ENCODE assay signal across 8 cellular contexts in the genomic region with DNA sequence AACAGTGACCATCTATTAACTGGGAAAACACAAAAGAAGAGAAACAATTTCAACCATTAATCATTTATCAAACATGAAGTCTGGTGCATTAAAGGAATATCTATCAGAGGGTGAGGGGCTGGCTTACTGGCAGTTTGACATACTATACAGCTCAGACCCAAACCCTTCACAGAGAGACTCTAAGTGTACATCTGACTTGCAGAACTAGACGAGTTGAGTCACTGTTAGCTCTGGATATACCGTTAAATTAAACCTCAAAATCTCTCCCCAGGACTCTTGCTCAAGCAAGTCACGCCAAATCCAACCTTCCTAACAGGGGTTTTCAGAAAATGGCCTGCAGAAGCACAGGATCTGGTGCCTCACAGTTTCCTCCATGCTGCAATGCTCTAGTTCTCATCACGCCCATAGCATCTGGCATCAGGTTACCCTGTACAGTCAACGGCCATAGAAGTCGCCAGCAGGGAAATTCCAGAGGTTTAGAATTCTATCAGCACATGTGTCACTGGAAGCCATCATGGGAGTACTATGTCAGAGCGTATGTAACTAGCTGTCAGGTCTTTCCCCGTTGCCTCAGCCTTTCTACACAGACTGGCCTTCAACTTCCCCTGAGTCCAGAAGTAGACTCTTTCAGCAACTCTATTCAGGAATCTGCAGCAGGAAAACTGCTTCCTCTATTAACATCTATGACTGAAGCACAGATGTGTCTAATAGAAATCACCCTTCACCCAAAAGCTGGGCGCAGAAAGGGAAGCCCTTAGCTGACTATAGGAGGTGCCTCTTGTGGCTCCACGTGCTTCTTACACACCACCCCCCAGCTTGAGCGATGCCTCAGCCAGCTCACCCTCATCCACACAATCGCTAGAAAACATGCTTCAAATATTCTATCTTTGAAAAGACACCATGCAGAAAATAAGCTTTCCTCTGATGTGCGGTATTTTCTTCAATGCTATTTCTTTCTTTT. TPM values are rescaled to one million over a fixed set of nuclear protein-coding genes. Genes with fewer than 3 reads are reported as not detected.
DNase-seq lines count a peak whose midpoint lies in the region; ATAC-seq and TF ChIP-seq lines count a peak whose summit lies in the region.

No MANE protein-coding gene starts in this region.

- no peak for TF ChIP-seq RAD21 in SK-N-SH (IDR thresholded peaks at IDR 0.05; ENCODE audit: low read length)

- no peaks in the 10 kb centered on the region for H3K27me3 Mint-ChIP-seq in activated naive CD4-positive, alpha-beta T cell treated with anti-CD3 and anti-CD28 coated beads for 36 hours (ENCODE audit: low read depth)

- H3K36me3 ChIP-seq in SK-N-SH (replicated peaks in 1 of 2; ENCODE audit: control insufficient read depth in 1 of 2, insufficient read depth in 2 of 2, low read length in 1 of 2) (peaks cover 44 to 56% of the 10 kb centered on the region in 2 experiments), subcutaneous abdominal adipose tissue (ENCODE audit: control insufficient read depth in 5 of 5, insufficient read depth in 5 of 5, low read length in 5 of 5) (peaks cover 12 to 74% (median 58%) of the 10 kb centered on the region in 5 donors)

- H3F3A ChIP-seq in SK-N-SH (replicated peaks; ENCODE audit: insufficient read depth), result peaks cover 11% of the 10 kb centered on the region

- H3K4me1 Mint-ChIP-seq in activated naive CD4-positive, alpha-beta T cell treated with anti-CD3 and anti-CD28 coated beads for 36 hours (ENCODE audit: low read depth), result peaks cover 60% of the 10 kb centered on the region

- no peaks in the 10 kb centered on the region for H3K9me3 Mint-ChIP-seq in activated naive CD4-positive, alpha-beta T cell treated with anti-CD3 and anti-CD28 coated beads for 36 hours

- H3K4me2 ChIP-seq in SK-N-SH, result no peak overlapping the region

- no peak for TF ChIP-seq EP300 in SK-N-SH (IDR thresholded peaks at IDR 0.05; ENCODE audit: borderline replicate concordance in 1 of 2, low read depth in 1 of 2, low read length in 1 of 2)

- peak; percentile 77 for DNase-seq in activated naive CD4-positive, alpha-beta T cell treated with anti-CD3 and anti-CD28 coated beads for 36 hours
- no peak for DNase-seq in activated naive CD4-positive, alpha-beta T cell (lab: John Stamatoyannopoulos, UW)
- DNase-seq in SK-N-SH, result no peak
- DNase-seq in fibroblast of the conjunctiva (ENCODE audit: low read depth), result peak; percentile 66
- DNase-seq in NCI-H345 treated with DMSO at 0.1 percent for 48 hours (lab: John Stamatoyannopoulos, UW; ENCODE audit: unreplicated experiment), result no peak
- DNase-seq in KG1 (lab: John Stamatoyannopoulos, UW), result no peak

- H3K79me2 ChIP-seq in SK-N-SH (ENCODE audit: insufficient read depth), result peaks cover 42% of the 10 kb centered on the region

- H3K9me2 ChIP-seq in SK-N-SH, result no peaks in the 10 kb centered on the region

- POLR2A ChIA-PET in SK-N-SH (lab: Yijun Ruan, JAX), result interaction anchor here (0.7 kb wide), 1 partner anchor 293 kb away, joined by 3 read pairs; a partner anchor contains a TSS

- no peak overlapping the region for H2AFZ ChIP-seq in SK-N-SH (ENCODE audit: low read depth)

- no peak for TF ChIP-seq CTCF in SK-N-SH (IDR thresholded peaks at IDR 0.05)

- no peak overlapping the region for H3K9ac ChIP-seq in SK-N-SH
- H3K9ac ChIP-seq in subcutaneous abdominal adipose tissue (ENCODE audit: low read length in 5 of 5), result peak overlapping the region in 1 of 5 donors; percentile 18

- peak overlapping the region; percentile 88 for H3K27ac Mint-ChIP-seq in activated naive CD4-positive, alpha-beta T cell treated with anti-CD3 and anti-CD28 coated beads for 36 hours

- no peak for ATAC-seq in GM18907 (IDR thresholded peaks at IDR 0.05; ENCODE audit: unreplicated experiment)

- H4K20me1 ChIP-seq in SK-N-SH (ENCODE audit: insufficient read depth), result peaks cover 28% of the 10 kb centered on the region

- H3K4me3 ChIP-seq in SK-N-SH (ENCODE audit: low read depth in 2 of 2, low read length in 1 of 2), result no peak overlapping the region
- no peak overlapping the region for H3K4me3 ChIP-seq in subcutaneous abdominal adipose tissue (ENCODE audit: low read depth in 1 of 5, low read length in 5 of 5)

- no peaks in the 10 kb centered on the region for H3K9me3 ChIP-seq in SK-N-SH
- H3K9me3 ChIP-seq in subcutaneous abdominal adipose tissue (ENCODE audit: control insufficient read depth in 5 of 5, low read length in 5 of 5), result no peaks in the 10 kb centered on the region

- no peak overlapping the region for H3K27ac ChIP-seq in SK-N-SH (ENCODE audit: low read depth in 2 of 2, low read length in 1 of 2)
- H3K27ac ChIP-seq in subcutaneous abdominal adipose tissue (ENCODE audit: low read depth, low read length), result peak overlapping the region; percentile 46

- H3K4me3 Mint-ChIP-seq in activated naive CD4-positive, alpha-beta T cell treated with anti-CD3 and anti-CD28 coated beads for 36 hours, result peak overlapping the region; percentile 32

- no peaks in the 10 kb centered on the region for H3K27me3 ChIP-seq in SK-N-SH (ENCODE audit: insufficient read depth)
- H3K27me3 ChIP-seq in subcutaneous abdominal adipose tissue (ENCODE audit: control insufficient read depth in 5 of 5, insufficient read depth in 4 of 5, low read length in 5 of 5), result no peaks in the 10 kb centered on the region

- WGBS in SK-N-SH (ENCODE audit: low lambda C conversion rate), result 78% methylated on average over 12 of the region's 13 CpGs

- peaks cover 58% of the 10 kb centered on the region for H3K36me3 Mint-ChIP-seq in activated naive CD4-positive, alpha-beta T cell treated with anti-CD3 and anti-CD28 coated beads for 36 hours (ENCODE audit: low read depth)

- peaks cover 0 to 2% of the 10 kb centered on the region in 2 experiments; a peak in 1 of 4 replicates for H3K4me1 ChIP-seq in SK-N-SH (ENCODE audit: control insufficient read depth in 1 of 2, insufficient read depth in 2 of 2, low read depth in 1 of 2, low read length in 1 of 2)
- H3K4me1 ChIP-seq in subcutaneous abdominal adipose tissue (ENCODE audit: control insufficient read depth in 5 of 5, insufficient read depth in 5 of 5, low read length in 5 of 5), result peaks cover 3 to 29% (median 21%) of the 10 kb centered on the region in 5 donors

- intact Hi-C loops in activated naive CD4-positive, alpha-beta T cell treated with anti-CD3 and anti-CD28 coated beads for 36 hours (cut with micrococcal nuclease), result loop anchor here (1.0 kb wide), 1 partner anchor 8 kb away; no protein-coding TSS in a partner anchor

- CTCF ChIA-PET in activated naive CD4-positive, alpha-beta T cell treated with anti-CD3 and anti-CD28 coated beads for 36 hours (lab: Charles Lee), result interaction anchor here (0.7 to 4.5 kb wide), 4 partner anchors 8 to 21 kb away, joined by 3 to 30 read pairs (median 4); no protein-coding TSS in a partner anchor
- CTCF ChIA-PET in SK-N-SH (lab: Yijun Ruan, JAX), result interaction anchor here (1.5 to 3.1 kb wide), 4 partner anchors 9 to 392 kb away, joined by 4 to 17 read pairs (median 5); no protein-coding TSS in a partner anchor

TF ChIP-seq in SK-N-SH, 30 proteins besides CTCF, POLR2A, EP300 and RAD21:
- TF ChIP-seq ELF1 (IDR thresholded peaks at IDR 0.05) (no peak), TCF12 (IDR thresholded peaks at IDR 0.05) (peak; percentile 23; the same call in 1 of the 2 replicates)
- TF ChIP-seq, protein P1, sequence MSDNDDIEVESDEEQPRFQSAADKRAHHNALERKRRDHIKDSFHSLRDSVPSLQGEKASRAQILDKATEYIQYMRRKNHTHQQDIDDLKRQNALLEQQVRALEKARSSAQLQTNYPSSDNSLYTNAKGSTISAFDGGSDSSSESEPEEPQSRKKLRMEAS (IDR thresholded peaks at IDR 0.05; ENCODE audit: low read depth), result peak; percentile 51

RNA-seq across cellular contexts. Expression of a gene that starts 9.3 kb away (rescaled TPM):
- 10 to 100 TPM; 82.5 to 85.4 TPM for total RNA-seq in activated naive CD4-positive, alpha-beta T cell treated with anti-CD3 and anti-CD28 coated beads for 36 hours
- polyA plus RNA-seq in SK-N-SH (2012; rRNA removed), result 138 and 140 TPM in 2 replicates
- 107 and 114 TPM in 2 replicates for polyA plus RNA-seq in SK-N-SH (2012; cell fraction: cytosol; rRNA removed)
- polyA plus RNA-seq in SK-N-SH (2012; cell fraction: nucleus; rRNA removed), result 76.0 and 97.4 TPM in 2 replicates

RNA-seq across cellular contexts. Expression of a gene that starts 35.8 kb away (rescaled TPM):
- 10 to 100 TPM; 19.7 to 24.5 TPM for total RNA-seq in activated naive CD4-positive, alpha-beta T cell treated with anti-CD3 and anti-CD28 coated beads for 36 hours
- polyA plus RNA-seq in SK-N-SH (2012; rRNA removed), result 28.0 and 37.7 TPM in 2 replicates
- polyA plus RNA-seq in SK-N-SH (2012; cell fraction: cytosol; rRNA removed), result 20.5 and 24.4 TPM in 2 replicates
- 33.4 and 58.1 TPM in 2 replicates for polyA plus RNA-seq in SK-N-SH (2012; cell fraction: nucleus; rRNA removed)

RNA-seq across cellular contexts. Expression of a gene that starts 36.1 kb away (rescaled TPM):
- total RNA-seq in activated naive CD4-positive, alpha-beta T cell treated with anti-CD3 and anti-CD28 coated beads for 36 hours, result 10 to 100 TPM; 14.8 to 15.4 TPM
- 15.4 and 25.1 TPM in 2 replicates for polyA plus RNA-seq in SK-N-SH (2012; rRNA removed)
- polyA plus RNA-seq in SK-N-SH (2012; cell fraction: cytosol; rRNA removed), result 7.7 and 9.2 TPM in 2 replicates
- 70.2 and 88.5 TPM in 2 replicates for polyA plus RNA-seq in SK-N-SH (2012; cell fraction: nucleus; rRNA removed)

Comparison
In these comparisons a context has a peak if more than half of its experiments do, and no peak if none do; other contexts are left out.
1. DNase-seq: peak in activated naive CD4-positive, alpha-beta T cell treated with anti-CD3 and anti-CD28 coated beads for 36 hours (single experiment) and fibroblast of the conjunctiva (single experiment); none in activated naive CD4-positive, alpha-beta T cell (0 of 4), SK-N-SH (single experiment), NCI-H345 treated with DMSO at 0.1 percent for 48 hours (single experiment) and KG1 (single experiment).